ENCODE assay signal across 19 cellular contexts in genomic region chr2:207621640-207622039, GRCh38. TPM values are rescaled to one million over a fixed set of nuclear protein-coding genes. Genes with fewer than 3 reads are reported as not detected.
DNase-seq lines count a peak whose midpoint lies in the region; ATAC-seq and TF ChIP-seq lines count a peak whose summit lies in the region.
"Had no signal": no experiment of that assay in that cellular context is flagged by ENCODE, and none has a peak within 500 bp of the region (broad histone marks: within the 10 kb centered on the region; RNA-seq: fewer than 3 reads in every experiment).

No MANE protein-coding gene starts in this region.

- no peak overlapping the region for H3K9ac ChIP-seq in SK-N-MC (ENCODE audit: insufficient read length)

- H3K36me3 Mint-ChIP-seq in CD14-positive monocyte: peaks cover 21 to 28% of the 10 kb centered on the region in 2 donors
- H3K36me3 Mint-ChIP-seq in glutamatergic neuron (ENCODE audit: unreplicated experiment): no peaks in the 10 kb centered on the region

- DNase-seq in CD14-positive monocyte (ENCODE audit: low spot score): no peak
- peak; percentile 30 for DNase-seq in GM06990 (ENCODE audit: extremely low read depth, insufficient read length)
- DNase-seq in SK-N-MC (ENCODE audit: low read depth, low spot score): no peak
- no peak for DNase-seq in glutamatergic neuron
- DNase-seq in HUDEP-2 (lab: John Stamatoyannopoulos, UW; ENCODE audit: unreplicated experiment in 76 of 76): no peak
- DNase-seq in stimulated activated CD4-positive, alpha-beta T cell treated with anti-CD3 and anti-CD28 coated beads, Interleukin-2, amount 100 ng/mL, for 48 hours: no peak
- DNase-seq: activated CD4-positive, alpha-beta T cell treated with anti-CD3 and anti-CD28 coated beads for 48 hours; activated T-cell treated with anti-CD3 and anti-CD28 coated beads, Interleukin-2, amount 50 U/mL, for 72 hours; amygdala; cerebellar nuclear complex; KG1; kidney glomerular epithelial cell; NCI-H1105 treated with DMSO at 0.1 percent for 48 hours; NCI-H2227 treated with DMSO at 0.1 percent for 48 hours; nucleus accumbens; right cardiac atrium; SHP77 had no signal

- 0 out of 2 replicates have a peak overlapping the region, but pooled peaks have one; percentile 32 for H3K27ac ChIP-seq in SK-N-MC
- H3K27ac ChIP-seq: suprapubic skin had no signal

- H3K4me3 ChIP-seq in GM06990 (replicated peaks; ENCODE audit: low read depth, low read length) (0 out of 2 replicates have a peak overlapping the region, but pooled peaks have one; percentile 5), SK-N-MC (no peak overlapping the region)
- H3K4me3 ChIP-seq: suprapubic skin had no signal

- H3K4me3 Mint-ChIP-seq in CD14-positive monocyte (no peak overlapping the region), glutamatergic neuron (ENCODE audit: unreplicated experiment) (peak overlapping the region; percentile 1)

- H3K9me3 Mint-ChIP-seq in CD14-positive monocyte (no peaks in the 10 kb centered on the region), glutamatergic neuron (ENCODE audit: unreplicated experiment) (peaks cover 5% of the 10 kb centered on the region)
- H3K9me3 Mint-ChIP-seq: activated T-cell treated with anti-CD3 and anti-CD28 coated beads, Interleukin-2, amount 50 U/mL, for 72 hours had no signal

- H3K27ac Mint-ChIP-seq in CD14-positive monocyte (peak overlapping the region in 6 of 7 donors; percentile 16 to 92 (median 68)), glutamatergic neuron (ENCODE audit: unreplicated experiment) (no peak overlapping the region)

- no peaks in the 10 kb centered on the region for H3K9me3 ChIP-seq in SK-N-MC (ENCODE audit: low read depth, low read length)
- H3K9me3 ChIP-seq: suprapubic skin had no signal

- peaks cover 9% of the 10 kb centered on the region for H3K36me3 ChIP-seq in GM06990 (ENCODE audit: control insufficient read depth, insufficient read depth, low read length)
- H3K36me3 ChIP-seq in SK-N-MC (ENCODE audit: insufficient read depth, low read length): peaks cover 55% of the 10 kb centered on the region

- H3K4me1 Mint-ChIP-seq in CD14-positive monocyte (peaks cover 57% of the 10 kb centered on the region), glutamatergic neuron (ENCODE audit: low read depth, unreplicated experiment) (peaks cover 18% of the 10 kb centered on the region)

- no peaks in the 10 kb centered on the region for H3K27me3 ChIP-seq in GM06990 (replicated peaks; ENCODE audit: control insufficient read depth, insufficient read depth, low read length)
- H3K27me3 ChIP-seq: suprapubic skin had no signal

- intact Hi-C loops in CD14-positive monocyte (cut with micrococcal nuclease): loop anchor here in 1 of 2 donors (10.0 kb wide), 1 partner anchor 423 kb away; no protein-coding TSS in a partner anchor

- ATAC-seq in GM18909 (IDR thresholded peaks at IDR 0.05; ENCODE audit: poor library complexity, unreplicated experiment): no peak
- ATAC-seq: activated T-cell treated with anti-CD3 and anti-CD28 coated beads, Interleukin-2, amount 50 U/mL, for 72 hours; right cardiac atrium had no signal

- H3K27me3 Mint-ChIP-seq in CD14-positive monocyte (ENCODE audit: low read depth in 3 of 3): no peaks in the 10 kb centered on the region
- no peaks in the 10 kb centered on the region for H3K27me3 Mint-ChIP-seq in glutamatergic neuron (ENCODE audit: unreplicated experiment)

- TF ChIP-seq CTCF in CD14-positive monocyte (IDR thresholded peaks at IDR 0.05) (no peak), GM06990 (IDR thresholded peaks at IDR 0.05; ENCODE audit: insufficient read depth, low read length, poor library complexity, severe bottlenecking) (no peak), glutamatergic neuron (IDR thresholded peaks at IDR 0.05; ENCODE audit: partially characterized antibody, unreplicated experiment) (no peak)

RNA-seq across cellular contexts. Expression of gene METTL21A, which starts 3.6 kb away (rescaled TPM):
- 10 to 100 TPM; 44.7 to 47.0 TPM for polyA plus RNA-seq in CD14-positive monocyte
- 19.3 TPM for total RNA-seq in glutamatergic neuron (ENCODE audit: unreplicated experiment)
